Comparison of ENCODE assay signal across 9 cellular contexts in the genomic region with DNA sequence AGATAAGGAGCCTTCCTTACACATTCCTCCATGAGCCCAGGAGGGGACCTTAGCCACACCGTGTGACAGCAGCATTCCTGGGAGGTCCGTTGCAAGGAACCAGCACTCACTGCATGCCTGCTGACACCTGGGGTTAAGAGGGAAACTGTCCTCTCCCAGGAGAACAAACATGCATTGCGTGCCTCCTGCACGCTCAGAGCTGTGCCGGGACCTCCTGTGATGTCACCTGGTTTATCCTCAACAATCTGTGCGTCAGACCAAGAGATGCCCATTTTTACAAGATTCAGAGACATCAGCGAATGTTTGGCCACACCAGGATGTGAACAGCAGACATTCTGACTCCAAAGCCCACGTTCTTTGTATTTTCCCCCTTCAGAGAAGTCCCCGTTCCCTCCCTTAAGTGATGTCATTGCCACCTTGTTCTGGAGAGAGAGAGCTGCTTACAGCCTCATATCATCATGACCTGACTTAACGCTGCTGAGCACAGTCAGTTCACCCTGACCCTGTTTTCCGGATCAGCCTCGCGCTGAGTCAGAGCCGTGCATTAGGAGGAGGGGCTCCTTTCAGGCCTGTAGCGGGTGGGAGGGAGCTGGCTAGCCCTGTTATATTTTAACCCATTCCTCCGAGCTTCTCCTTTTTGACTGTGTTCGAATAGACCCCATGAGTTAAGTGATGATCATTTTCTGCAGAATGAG. TPM values are rescaled to one million over a fixed set of nuclear protein-coding genes. Genes with fewer than 3 reads are reported as not detected.
DNase-seq lines count a peak whose midpoint lies in the region; ATAC-seq and TF ChIP-seq lines count a peak whose summit lies in the region.
"Had no signal": no experiment of that assay in that cellular context is flagged by ENCODE, and none has a peak within 500 bp of the region (broad histone marks: within the 10 kb centered on the region; RNA-seq: fewer than 3 reads in every experiment).

No MANE protein-coding gene starts in this region.

- peaks cover 7% of the 10 kb centered on the region for H3K4me1 Mint-ChIP-seq in activated naive CD8-positive, alpha-beta T cell (ENCODE audit: low read depth)
- H3K4me1 Mint-ChIP-seq in activated T-helper 1 cell treated with anti-CD3 and anti-CD28 coated beads, Interleukin-12 subunit alpha, Interleukin-12 subunit beta, Interleukin-2, Interleukin-4 antibody, amounts not matched to agents 30 ng/mL and 10 ng/mL and 1 ng/mL, durations not matched to agents 14 hours and 24 hours and 36 hours (ENCODE audit: low read depth): no peaks in the 10 kb centered on the region

- TF ChIP-seq CTCF in GM10266 (IDR thresholded peaks at IDR 0.05; ENCODE audit: control insufficient read depth, insufficient read depth, low read depth, missing control alignments) (no peak), stomach (IDR thresholded peaks at IDR 0.05) (no peak)

- no peaks in the 10 kb centered on the region for H3K9me3 Mint-ChIP-seq in activated naive CD8-positive, alpha-beta T cell (ENCODE audit: low read depth)
- H3K9me3 Mint-ChIP-seq in activated T-helper 1 cell treated with anti-CD3 and anti-CD28 coated beads, Interleukin-12 subunit alpha, Interleukin-12 subunit beta, Interleukin-2, Interleukin-4 antibody, amounts not matched to agents 30 ng/mL and 10 ng/mL and 1 ng/mL, durations not matched to agents 14 hours and 24 hours and 36 hours: no peaks in the 10 kb centered on the region

- no peak for ATAC-seq in GM18520 (IDR thresholded peaks at IDR 0.05; ENCODE audit: unreplicated experiment)

- H3K4me3 ChIP-seq in stomach: no peak overlapping the region

- peaks cover 0 to 43% (median 33%) of the 10 kb centered on the region in 4 donors for H3K36me3 ChIP-seq in stomach

- H3K27ac Mint-ChIP-seq in activated naive CD8-positive, alpha-beta T cell: peak overlapping the region; percentile 67
- H3K27ac Mint-ChIP-seq in activated T-helper 1 cell treated with anti-CD3 and anti-CD28 coated beads, Interleukin-12 subunit alpha, Interleukin-12 subunit beta, Interleukin-2, Interleukin-4 antibody, amounts not matched to agents 30 ng/mL and 10 ng/mL and 1 ng/mL, durations not matched to agents 14 hours and 24 hours and 36 hours: no peak overlapping the region

- no peak overlapping the region for H3K4me3 Mint-ChIP-seq in activated naive CD8-positive, alpha-beta T cell
- no peak overlapping the region for H3K4me3 Mint-ChIP-seq in activated T-helper 1 cell treated with anti-CD3 and anti-CD28 coated beads, Interleukin-12 subunit alpha, Interleukin-12 subunit beta, Interleukin-2, Interleukin-4 antibody, amounts not matched to agents 30 ng/mL and 10 ng/mL and 1 ng/mL, durations not matched to agents 14 hours and 24 hours and 36 hours

- no peaks in the 10 kb centered on the region for H3K27me3 Mint-ChIP-seq in activated naive CD8-positive, alpha-beta T cell
- no peaks in the 10 kb centered on the region for H3K27me3 Mint-ChIP-seq in activated T-helper 1 cell treated with anti-CD3 and anti-CD28 coated beads, Interleukin-12 subunit alpha, Interleukin-12 subunit beta, Interleukin-2, Interleukin-4 antibody, amounts not matched to agents 30 ng/mL and 10 ng/mL and 1 ng/mL, durations not matched to agents 14 hours and 24 hours and 36 hours (ENCODE audit: insufficient read depth)

- in situ Hi-C loops in KBM-7 (cut with MboI; ENCODE audit: low pct_unique_long_range_greater_than_20kb, low sequenced_read_pairs): no loop called here

- no peak for TF ChIP-seq POLR2A in stomach (IDR thresholded peaks at IDR 0.05)

- H3K27ac ChIP-seq in stomach: peak overlapping the region in 2 of 5 donors; percentile 68 to 78
- H3K27ac ChIP-seq: KMS-11 had no signal

- intact Hi-C loops in activated T-helper 1 cell treated with anti-CD3 and anti-CD28 coated beads, Interleukin-12 subunit alpha, Interleukin-12 subunit beta, Interleukin-2, Interleukin-4 antibody, amounts not matched to agents 30 ng/mL and 10 ng/mL and 1 ng/mL, durations not matched to agents 14 hours and 24 hours and 36 hours (cut with micrococcal nuclease): no loop called here
- intact Hi-C loops in stomach (cut with DNase I; ENCODE audit: low total_unique reads): no loop called here

- DNase-seq in EH (ENCODE audit: low read depth) (peak; percentile 88), KBM-7 (peak; percentile 80), iPS-NIHi7 (ENCODE audit: extremely low spot score) (peak; percentile 67), GM10266 (ENCODE audit: extremely low spot score) (no peak), stomach (no peak)
- no peak for DNase-seq in activated T-helper 1 cell treated with anti-CD3 and anti-CD28 coated beads, Interleukin-12 subunit alpha, Interleukin-12 subunit beta, Interleukin-2, Interleukin-4 antibody, amounts not matched to agents 30 ng/mL and 10 ng/mL and 1 ng/mL, durations not matched to agents 14 hours and 24 hours and 36 hours (ENCODE audit: low spot score)

- WGBS in stomach, 5 donors: 43 to 53% (median 47%) methylated on average over 15 to 17 of the region's 17 CpGs

- peaks cover 2% of the 10 kb centered on the region for H3K36me3 Mint-ChIP-seq in activated naive CD8-positive, alpha-beta T cell
- H3K36me3 Mint-ChIP-seq in activated T-helper 1 cell treated with anti-CD3 and anti-CD28 coated beads, Interleukin-12 subunit alpha, Interleukin-12 subunit beta, Interleukin-2, Interleukin-4 antibody, amounts not matched to agents 30 ng/mL and 10 ng/mL and 1 ng/mL, durations not matched to agents 14 hours and 24 hours and 36 hours (ENCODE audit: low read depth): peaks cover 17% of the 10 kb centered on the region

- no peaks in the 10 kb centered on the region for H3K9me3 ChIP-seq in stomach

- TF ChIP-seq EP300 in stomach (IDR thresholded peaks at IDR 0.05): no peak

- H3K27me3 ChIP-seq in stomach: no peaks in the 10 kb centered on the region

- peaks cover 0 to 14% (median 4%) of the 10 kb centered on the region in 4 donors for H3K4me1 ChIP-seq in stomach

RNA-seq across cellular contexts. Expression of a gene that starts 36.2 kb away (rescaled TPM):
- 17.5 and 18.3 TPM in 2 replicates for total RNA-seq in activated T-helper 1 cell treated with anti-CD3 and anti-CD28 coated beads, Interleukin-12 subunit alpha, Interleukin-12 subunit beta, Interleukin-2, Interleukin-4 antibody, amounts not matched to agents 30 ng/mL and 10 ng/mL and 1 ng/mL, durations not matched to agents 14 hours and 24 hours and 36 hours
- total RNA-seq in stomach: 10 to 100 TPM in 1 of 5 donors, 1 to 10 TPM in 3, under 1 TPM in 1; 0.58 to 11.6 (median 8.3) TPM
- polyA plus RNA-seq in stomach: 1 to 10 TPM; 2.6 to 4.4 (median 3.1) TPM

RNA-seq across cellular contexts. Expression of a gene that starts 44.8 kb away (rescaled TPM):
- 111 and 112 TPM in 2 replicates for total RNA-seq in activated T-helper 1 cell treated with anti-CD3 and anti-CD28 coated beads, Interleukin-12 subunit alpha, Interleukin-12 subunit beta, Interleukin-2, Interleukin-4 antibody, amounts not matched to agents 30 ng/mL and 10 ng/mL and 1 ng/mL, durations not matched to agents 14 hours and 24 hours and 36 hours
- total RNA-seq in stomach: 100 to 1,000 TPM in 1 of 5 donors, 10 to 100 TPM in 3, 1 to 10 TPM in 1; 8.0 to 105 (median 29.5) TPM
- polyA plus RNA-seq in stomach: 10 to 100 TPM in 2 of 3 donors, 1 to 10 TPM in 1; 3.2 to 36.4 (median 13.6) TPM

RNA-seq across cellular contexts. Expression of a gene that starts 55.1 kb away (rescaled TPM):
- total RNA-seq in activated T-helper 1 cell treated with anti-CD3 and anti-CD28 coated beads, Interleukin-12 subunit alpha, Interleukin-12 subunit beta, Interleukin-2, Interleukin-4 antibody, amounts not matched to agents 30 ng/mL and 10 ng/mL and 1 ng/mL, durations not matched to agents 14 hours and 24 hours and 36 hours: 32.0 and 33.0 TPM in 2 replicates
- total RNA-seq in stomach: 10 to 100 TPM in 3 of 5 donors, 1 to 10 TPM in 2; 7.2 to 27.5 (median 11.7) TPM
- polyA plus RNA-seq in stomach: 1 to 10 TPM; 3.2 to 5.4 (median 5.3) TPM

Comparison
In these comparisons a context has a peak if more than half of its experiments do, and no peak if none do; other contexts are left out.
1. DNase-seq: peak in EH (single experiment), KBM-7 (single experiment) and iPS-NIHi7 (single experiment); none in GM10266 (single experiment), activated T-helper 1 cell treated with anti-CD3 and anti-CD28 coated beads, Interleukin-12 subunit alpha, Interleukin-12 subunit beta, Interleukin-2, Interleukin-4 antibody, amounts not matched to agents 30 ng/mL and 10 ng/mL and 1 ng/mL, durations not matched to agents 14 hours and 24 hours and 36 hours (single experiment) and stomach (single experiment).